ENCODE assay signal across 26 cellular contexts in the genomic region with DNA sequence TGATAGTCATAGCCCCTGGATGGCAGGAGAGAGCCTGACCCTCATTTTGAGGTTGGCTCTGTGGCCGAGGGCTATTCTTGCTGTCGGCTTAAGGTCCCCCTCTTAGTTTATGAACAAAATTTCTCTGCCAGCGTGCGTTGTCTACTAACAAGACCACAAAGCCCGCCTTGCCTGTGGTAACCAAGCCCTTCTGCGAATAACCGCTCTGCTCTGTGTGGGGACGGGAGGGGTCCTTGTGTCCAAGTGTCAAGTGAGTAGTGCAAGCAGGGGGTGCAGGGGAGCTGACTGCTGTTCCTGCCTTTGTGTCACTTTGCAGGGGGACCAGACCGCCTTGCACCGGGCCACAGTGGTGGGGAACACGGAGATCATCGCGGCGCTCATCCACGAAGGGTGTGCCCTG.
"Had no signal": no experiment of that assay in that cellular context is flagged by ENCODE, and none has a peak within 500 bp of the region (broad histone marks: within the 10 kb centered on the region; RNA-seq: fewer than 3 reads in every experiment).

No MANE protein-coding gene starts in this region.

- H3K9me3 ChIP-seq: body of pancreas, esophagus muscularis mucosa, gastrocnemius medialis had no signal

- H3K4me1 ChIP-seq: body of pancreas, esophagus muscularis mucosa, foreskin keratinocyte had no signal

- H3K4me3 Mint-ChIP-seq: activated CD4-positive, alpha-beta memory T cell treated with anti-CD3 and anti-CD28 coated beads, Interleukin-2, amount 10 ng/mL, durations not matched to agents 7 days and 5 days; activated CD4-positive, alpha-beta T cell treated with anti-CD3 and anti-CD28 coated beads, Interleukin-2, amount 10 ng/mL, durations not matched to agents 7 days and 5 days; activated naive CD4-positive, alpha-beta T cell treated with anti-CD3 and anti-CD28 coated beads for 36 hours; activated naive CD4-positive, alpha-beta T cell treated with anti-CD3 and anti-CD28 coated beads, Interleukin-2, amount 50 U/mL, for 24 hours; activated naive CD8-positive, alpha-beta T cell treated with anti-CD3 and anti-CD28 coated beads for 36 hours; activated T-cell treated with anti-CD3 and anti-CD28 coated beads, Interleukin-2, amount 50 U/mL, for 24 hours; activated T-cell treated with anti-CD3 and anti-CD28 coated beads, Interleukin-2, amount 50 U/mL, for 72 hours; effector memory CD8-positive, alpha-beta T cell had no signal

- DNase-seq: activated CD4-positive, alpha-beta memory T cell treated with anti-CD3 and anti-CD28 coated beads, Interleukin-2, amount 10 ng/mL, durations not matched to agents 7 days and 5 days; activated CD4-positive, alpha-beta T cell treated with anti-CD3 and anti-CD28 coated beads for 1 hour; activated CD4-positive, alpha-beta T cell treated with anti-CD3 and anti-CD28 coated beads for 4 hours; activated CD4-positive, alpha-beta T cell treated with anti-CD3 and anti-CD28 coated beads, Interleukin-2, amount 10 ng/mL, durations not matched to agents 7 days and 5 days; activated CD4-positive, alpha-beta T cell treated with anti-CD3 and anti-CD28 coated beads, Interleukin-2, amount 50 U/mL, for 4 hours; activated CD8-positive, alpha-beta memory T cell treated with anti-CD3 and anti-CD28 coated beads, Interleukin-2, amount 50 U/mL, for 48 hours; activated naive CD4-positive, alpha-beta T cell treated with anti-CD3 and anti-CD28 coated beads for 36 hours; activated naive CD8-positive, alpha-beta T cell treated with anti-CD3 and anti-CD28 coated beads for 36 hours; activated T-cell treated with anti-CD3 and anti-CD28 coated beads for 4 hours; activated T-cell treated with anti-CD3 and anti-CD28 coated beads, Interleukin-2, amount 50 U/mL, for 24 hours; activated T-cell treated with anti-CD3 and anti-CD28 coated beads, Interleukin-2, amount 50 U/mL, for 72 hours; amniotic stem cell; anterior cingulate cortex; body of pancreas; caudate nucleus; cortex of kidney; dermis blood vessel endothelial cell; effector CD4-positive, alpha-beta T cell; effector memory CD8-positive, alpha-beta T cell; erythroblast; foreskin keratinocyte; gastrocnemius medialis; glutamatergic neuron; T-helper 2 cell had no signal

- H3K9me3 Mint-ChIP-seq: activated naive CD4-positive, alpha-beta T cell treated with anti-CD3 and anti-CD28 coated beads for 36 hours; activated naive CD4-positive, alpha-beta T cell treated with anti-CD3 and anti-CD28 coated beads, Interleukin-2, amount 50 U/mL, for 24 hours; effector memory CD8-positive, alpha-beta T cell had no signal

- H3K27ac Mint-ChIP-seq: activated CD4-positive, alpha-beta memory T cell treated with anti-CD3 and anti-CD28 coated beads, Interleukin-2, amount 10 ng/mL, durations not matched to agents 7 days and 5 days; activated CD4-positive, alpha-beta T cell treated with anti-CD3 and anti-CD28 coated beads, Interleukin-2, amount 10 ng/mL, durations not matched to agents 7 days and 5 days; activated naive CD4-positive, alpha-beta T cell treated with anti-CD3 and anti-CD28 coated beads for 36 hours; activated naive CD4-positive, alpha-beta T cell treated with anti-CD3 and anti-CD28 coated beads, Interleukin-2, amount 50 U/mL, for 24 hours; activated naive CD8-positive, alpha-beta T cell treated with anti-CD3 and anti-CD28 coated beads for 36 hours; activated T-cell treated with anti-CD3 and anti-CD28 coated beads, Interleukin-2, amount 50 U/mL, for 24 hours; activated T-cell treated with anti-CD3 and anti-CD28 coated beads, Interleukin-2, amount 50 U/mL, for 72 hours; effector memory CD8-positive, alpha-beta T cell had no signal

- H3K36me3 Mint-ChIP-seq: activated naive CD4-positive, alpha-beta T cell treated with anti-CD3 and anti-CD28 coated beads, Interleukin-2, amount 50 U/mL, for 24 hours had no signal

- H3K27me3 Mint-ChIP-seq: activated CD4-positive, alpha-beta memory T cell treated with anti-CD3 and anti-CD28 coated beads, Interleukin-2, amount 10 ng/mL, durations not matched to agents 7 days and 5 days; activated CD4-positive, alpha-beta T cell treated with anti-CD3 and anti-CD28 coated beads, Interleukin-2, amount 10 ng/mL, durations not matched to agents 7 days and 5 days; activated naive CD4-positive, alpha-beta T cell treated with anti-CD3 and anti-CD28 coated beads, Interleukin-2, amount 50 U/mL, for 24 hours; activated naive CD8-positive, alpha-beta T cell treated with anti-CD3 and anti-CD28 coated beads for 36 hours; activated T-cell treated with anti-CD3 and anti-CD28 coated beads, Interleukin-2, amount 50 U/mL, for 24 hours; effector memory CD8-positive, alpha-beta T cell had no signal

- H3K4me1 Mint-ChIP-seq: activated naive CD4-positive, alpha-beta T cell treated with anti-CD3 and anti-CD28 coated beads, Interleukin-2, amount 50 U/mL, for 24 hours had no signal

- H3K27me3 ChIP-seq: body of pancreas, esophagus muscularis mucosa, foreskin keratinocyte, gastrocnemius medialis had no signal

- H3K27ac ChIP-seq: body of pancreas, esophagus muscularis mucosa, foreskin keratinocyte had no signal

- H3K4me3 ChIP-seq: body of pancreas, esophagus muscularis mucosa, gastrocnemius medialis had no signal

- ATAC-seq: activated T-cell treated with anti-CD3 and anti-CD28 coated beads, Interleukin-2, amount 50 U/mL, for 72 hours; body of pancreas; effector memory CD8-positive, alpha-beta T cell; foreskin keratinocyte had no signal

- H3K36me3 ChIP-seq: gastrocnemius medialis had no signal
